16 cellular contexts compared by ENCODE assay signal in genomic region chrX:95885074-95885473, GRCh38.
DNase-seq lines count a peak whose midpoint lies in the region; ATAC-seq and TF ChIP-seq lines count a peak whose summit lies in the region.
"Had no signal": no experiment of that assay in that cellular context is flagged by ENCODE, and none has a peak within 500 bp of the region (broad histone marks: within the 10 kb centered on the region; RNA-seq: fewer than 3 reads in every experiment).

No MANE protein-coding gene starts in this region.

- ATAC-seq in heart right ventricle (peak in 7 of 8 donors; percentile 43 to 87 (median 78)), GM18498 (IDR thresholded peaks at IDR 0.05; ENCODE audit: unreplicated experiment) (no peak)

- no peaks in the 10 kb centered on the region for H4K20me1 ChIP-seq in mammary epithelial cell (ENCODE audit: insufficient read depth, low read length)

- no peaks in the 10 kb centered on the region for H3K79me2 ChIP-seq in mammary epithelial cell (ENCODE audit: insufficient read depth, low read length)

- H3K4me3 ChIP-seq in HEK293 (ENCODE audit: low read depth, low read length) (no peak overlapping the region), mammary epithelial cell (replicated peaks in 1 of 3; ENCODE audit: insufficient read depth in 1 of 3, low read depth in 2 of 3, low read length in 3 of 3) (no peak overlapping the region), heart right ventricle (no peak overlapping the region)
- H3K4me3 ChIP-seq: Peyer's patch had no signal

- H3K36me3 ChIP-seq in HEK293 (ENCODE audit: control insufficient read depth in 2 of 2, insufficient read depth in 1 of 2, low read length in 2 of 2) (no peaks in the 10 kb centered on the region), mammary epithelial cell (ENCODE audit: insufficient read depth, low read length) (no peaks in the 10 kb centered on the region), heart right ventricle (no peaks in the 10 kb centered on the region)
- H3K36me3 ChIP-seq: Peyer's patch had no signal

- no TSS peak for BruUV-seq in mammary epithelial cell (replicated peaks; lab: Mats Ljungman, UMichigan)

- DNase-seq in mammary epithelial cell: peak; percentile 5
- peak in 1 of 2 donors; percentile 3 for DNase-seq in heart right ventricle
- DNase-seq in pulmonary artery endothelial cell (ENCODE audit: low read depth, low spot score): peak; percentile 0
- no peak for DNase-seq in NCI-H1105 treated with DMSO at 0.1 percent for 48 hours (lab: John Stamatoyannopoulos, UW)
- no peak for DNase-seq in OCI-M2 (lab: John Stamatoyannopoulos, UW; ENCODE audit: unreplicated experiment)
- no peak for DNase-seq in NCI-H1092 treated with DMSO at 0.1 percent for 48 hours (lab: John Stamatoyannopoulos, UW)
- DNase-seq: activated naive CD8-positive, alpha-beta T cell treated with anti-CD3 and anti-CD28 coated beads, Interleukin-2, amount 10 ng/mL, durations not matched to agents 7 days and 5 days; DMS79; hippocampal formation; NCI-H1105; NCI-H345; nucleus accumbens; stimulated activated CD4-positive, alpha-beta T cell treated with anti-CD3 and anti-CD28 coated beads, Interleukin-2, amount 100 ng/mL, for 24 hours had no signal

- H3K27me3 ChIP-seq in mammary epithelial cell (ENCODE audit: insufficient read depth, low read length): no peaks in the 10 kb centered on the region
- peaks cover 0 to 3% (median 0%) of the 10 kb centered on the region in 7 donors for H3K27me3 ChIP-seq in heart right ventricle
- H3K27me3 ChIP-seq: Peyer's patch had no signal

- dilution Hi-C loops in mammary epithelial cell (cut with HindIII; ENCODE audit: low sequenced_read_pairs): no loop called here

- H2AFZ ChIP-seq in mammary epithelial cell (ENCODE audit: low read depth, low read length): no peak overlapping the region

- intact Hi-C loops in mammary epithelial cell (cut with micrococcal nuclease): no loop called here
- intact Hi-C loops in heart right ventricle (cut with DNase I): no loop called here

- H3K9me3 ChIP-seq in HEK293 (ENCODE audit: control insufficient read depth, insufficient read depth, low read depth, low read length) (no peaks in the 10 kb centered on the region), mammary epithelial cell (replicated peaks; ENCODE audit: insufficient read depth, low read length) (no peaks in the 10 kb centered on the region), heart right ventricle (no peaks in the 10 kb centered on the region)
- H3K9me3 ChIP-seq: Peyer's patch had no signal

- POLR2A ChIA-PET in HEK293 (lab: Yijun Ruan, JAX): no interaction called here

- TF ChIP-seq CTCF in HEK293 (tag by site-specific recombination; IDR thresholded peaks at IDR 0.05) (no peak), mammary epithelial cell (conservative IDR thresholded peaks at IDR 0.05 in 1 of 2, IDR thresholded peaks at IDR 0.05 in 1 of 2; ENCODE audit: extremely low read depth in 1 of 2, insufficient read depth in 1 of 2, low read depth in 1 of 2, low read length in 2 of 2) (no peak), heart right ventricle (IDR thresholded peaks at IDR 0.05) (no peak)

- in situ Hi-C loops in mammary epithelial cell (cut with MboI; ENCODE audit: low sequenced_read_pairs in 2 of 2): no loop called here

- H3K9ac ChIP-seq in mammary epithelial cell (ENCODE audit: insufficient read depth, low read length): no peak overlapping the region

- WGBS in mammary epithelial cell (ENCODE audit: low coverage, missing lambda C conversion rate): 33% methylated on average over 3 of the region's 3 CpGs
- WGBS in heart right ventricle, 2 donors: 16 to 26% methylated on average over 3 of the region's 3 CpGs

- no peak overlapping the region for H3K4me2 ChIP-seq in mammary epithelial cell (ENCODE audit: insufficient read depth, low read depth, low read length)

- H3K4me1 ChIP-seq in HEK293 (ENCODE audit: control insufficient read depth, insufficient read depth, low read length) (no peaks in the 10 kb centered on the region; the same call in 1 of the 2 replicates), mammary epithelial cell (ENCODE audit: insufficient read depth, low read length) (no peaks in the 10 kb centered on the region), heart right ventricle (peaks cover 0 to 4% (median 0%) of the 10 kb centered on the region in 9 donors)
- H3K4me1 ChIP-seq: Peyer's patch had no signal

- CTCF ChIA-PET in HEK293 (lab: Yijun Ruan, JAX): no interaction called here
- CTCF ChIA-PET in mammary epithelial cell (lab: Charles Lee; ENCODE audit: low non-redundant PET): no interaction called here

- no peak overlapping the region for H3K27ac ChIP-seq in HEK293 (ENCODE audit: extremely low read depth, low read depth, low read length)
- no peak overlapping the region for H3K27ac ChIP-seq in mammary epithelial cell (ENCODE audit: insufficient read depth, low read depth, low read length)
- H3K27ac ChIP-seq in heart right ventricle: no peak overlapping the region

TF ChIP-seq in HEK293, 187 proteins besides CTCF, POLR2A, EP300 and RAD21:
- TF ChIP-seq ZNF302 (tag by site-specific recombination; IDR thresholded peaks at IDR 0.05; ENCODE audit: low read depth) (no peak), ATF2 (tag by site-specific recombination; IDR thresholded peaks at IDR 0.05; ENCODE audit: low read depth) (peak; percentile 81), ZNF629 (tag by site-specific recombination; IDR thresholded peaks at IDR 0.05) (peak; percentile 63), KLF8 (tag by site-specific recombination; IDR thresholded peaks at IDR 0.05) (0 out of 2 replicates have a peak, but pooled peaks have one; percentile 44)

Comparison
In these comparisons a context has a peak if more than half of its experiments do, and no peak if none do; other contexts are left out.
1. DNase-seq: peak in mammary epithelial cell (single experiment) and pulmonary artery endothelial cell (single experiment); none in NCI-H1105 treated with DMSO at 0.1 percent for 48 hours (single experiment), OCI-M2 (single experiment) and NCI-H1092 treated with DMSO at 0.1 percent for 48 hours (single experiment).